In the genomic region with DNA sequence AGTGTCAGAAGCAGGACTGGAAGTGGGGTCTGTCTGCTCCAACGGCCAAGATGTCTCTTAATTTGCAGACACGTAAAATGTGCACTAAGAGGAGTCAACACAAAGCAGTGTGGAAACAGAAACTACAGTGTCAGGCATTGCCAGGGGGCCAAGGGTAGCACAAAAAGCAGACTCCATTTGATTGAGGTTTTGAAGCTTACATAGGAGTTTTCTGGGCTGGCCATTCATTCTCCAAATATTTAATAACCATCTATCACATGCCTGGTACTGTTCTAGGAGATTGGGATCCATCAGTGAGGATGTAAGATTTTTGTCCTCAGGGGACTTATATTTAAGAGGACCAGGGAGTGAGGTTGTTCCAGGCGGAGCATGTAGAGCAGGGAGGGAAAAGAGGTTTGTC, we compare ENCODE assay signal across 36 cellular contexts. TPM values are rescaled to one million over a fixed set of nuclear protein-coding genes. Genes with fewer than 3 reads are reported as not detected.
"Had no signal": no experiment of that assay in that cellular context is flagged by ENCODE, and none has a peak within 500 bp of the region (broad histone marks: within the 10 kb centered on the region; RNA-seq: fewer than 3 reads in every experiment).

No MANE protein-coding gene starts in this region.

- H3K36me3 ChIP-seq: MG63 had no signal

- H3K9ac ChIP-seq: KMS-11 had no signal

- H3K27me3 ChIP-seq: MG63 had no signal

- DNase-seq: Karpas-422, Kasumi-1, MG63, MM.1S, MV-4-11, NCI-H1048, NCI-H1092, NCI-H1092 treated with DMSO at 0.1 percent for 48 hours, NCI-H1105, NCI-H1105 treated with DMSO at 0.1 percent for 48 hours, NCI-H1417, NCI-H1417 treated with DMSO at 0.1 percent for 48 hours, NCI-H1436, NCI-H1436 treated with DMSO at 0.1 percent for 48 hours, NCI-H146, NCI-H1694, NCI-H1694 treated with DMSO at 0.1 percent for 48 hours, NCI-H187, NCI-H187 treated with DMSO at 0.1 percent for 48 hours, NCI-H1930, NCI-H2029, NCI-H2029 treated with DMSO at 0.1 percent for 48 hours, NCI-H2081, NCI-H2081 treated with DMSO at 0.1 percent for 48 hours, NCI-H2107, NCI-H2171, NCI-H2171 treated with DMSO at 0.1 percent for 48 hours, NCI-H2227 treated with DMSO at 0.1 percent for 48 hours, NCI-H226, NCI-H345, NCI-H446, NCI-H446 treated with DMSO at 0.1 percent for 48 hours, NCI-H510A, NCI-H510A treated with DMSO at 0.1 percent for 48 hours had no signal

- H3K4me2 ChIP-seq: KMS-11 had no signal

- H3K9me3 ChIP-seq: MG63 had no signal

- H3K4me3 ChIP-seq: MG63 had no signal

- H3K27ac ChIP-seq: KMS-11 had no signal

RNA-seq across cellular contexts. Expression of a gene that starts 29.5 kb away (rescaled TPM):
- total RNA-seq: NCI-H460 had no signal
